Comparison of ENCODE assay signal across 1 cellular context in genomic region chr19:38362076-38362945, GRCh38.
TF ChIP-seq lines count a peak whose summit lies in the region.

No MANE protein-coding gene starts in this region.

TF ChIP-seq in K562, 482 proteins besides CTCF, POLR2A, EP300 and RAD21 (continued from another document and continues in another):
- TF ChIP-seq ZMIZ1 (IDR thresholded peaks at IDR 0.05; ENCODE audit: low read depth in 2 of 2, low read length in 2 of 2) (0 out of 4 replicates have a peak, but pooled peaks of 1 of the 2 experiments have one; percentile 11), ZNF655 (CRISPR knock-in tag; IDR thresholded peaks at IDR 0.05) (no peak), MYBL2 (IDR thresholded peaks at IDR 0.05; ENCODE audit: low read depth) (no peak), MYBL2 (CRISPR knock-in tag; IDR thresholded peaks at IDR 0.05; ENCODE audit: borderline replicate concordance) (no peak), ZBTB1 (CRISPR knock-in tag; IDR thresholded peaks at IDR 0.05; ENCODE audit: borderline replicate concordance, low read depth) (no peak), ARID2 (IDR thresholded peaks at IDR 0.05) (no peak), HDAC3 (IDR thresholded peaks at IDR 0.05; ENCODE audit: borderline replicate concordance, partially characterized antibody) (no peak), CTBP1 (IDR thresholded peaks at IDR 0.05; ENCODE audit: borderline replicate concordance) (peak; percentile 31; the same call in 1 of the 2 replicates), BRF1 (IDR thresholded peaks at IDR 0.05; ENCODE audit: borderline replicate concordance, extremely low read depth, insufficient read length) (no peak), HNRNPL (IDR thresholded peaks at IDR 0.05; ENCODE audit: low read depth, low read length) (no peak), EP400 (IDR thresholded peaks at IDR 0.05) (peak; percentile 1; the same call in 1 of the 2 replicates), ETS1 (conservative IDR thresholded peaks at IDR 0.05; ENCODE audit: control insufficient read depth, low read depth, low read length) (peak; percentile 25; the same call in 1 of the 2 replicates), NR2C2 (CRISPR knock-in tag; IDR thresholded peaks at IDR 0.05) (no peak), NR2C2 (tag; IDR thresholded peaks at IDR 0.05) (no peak), KDM5B (IDR thresholded peaks at IDR 0.05; ENCODE audit: insufficient replicate concordance, low read depth, low read length) (peak; percentile 31), ZBTB8A (IDR thresholded peaks at IDR 0.05; ENCODE audit: partially characterized antibody) (no peak), SLC30A9 (CRISPR knock-in tag; IDR thresholded peaks at IDR 0.05) (no peak), IRF2 (CRISPR knock-in tag; IDR thresholded peaks at IDR 0.05) (no peak), SMAD4 (CRISPR knock-in tag; conservative IDR thresholded peaks at IDR 0.05) (no peak), ARID3A (IDR thresholded peaks at IDR 0.05; ENCODE audit: borderline replicate concordance, low read depth, low read length) (no peak), HES1 (IDR thresholded peaks at IDR 0.05; ENCODE audit: low read depth) (no peak)
- TF ChIP-seq, protein P1, sequence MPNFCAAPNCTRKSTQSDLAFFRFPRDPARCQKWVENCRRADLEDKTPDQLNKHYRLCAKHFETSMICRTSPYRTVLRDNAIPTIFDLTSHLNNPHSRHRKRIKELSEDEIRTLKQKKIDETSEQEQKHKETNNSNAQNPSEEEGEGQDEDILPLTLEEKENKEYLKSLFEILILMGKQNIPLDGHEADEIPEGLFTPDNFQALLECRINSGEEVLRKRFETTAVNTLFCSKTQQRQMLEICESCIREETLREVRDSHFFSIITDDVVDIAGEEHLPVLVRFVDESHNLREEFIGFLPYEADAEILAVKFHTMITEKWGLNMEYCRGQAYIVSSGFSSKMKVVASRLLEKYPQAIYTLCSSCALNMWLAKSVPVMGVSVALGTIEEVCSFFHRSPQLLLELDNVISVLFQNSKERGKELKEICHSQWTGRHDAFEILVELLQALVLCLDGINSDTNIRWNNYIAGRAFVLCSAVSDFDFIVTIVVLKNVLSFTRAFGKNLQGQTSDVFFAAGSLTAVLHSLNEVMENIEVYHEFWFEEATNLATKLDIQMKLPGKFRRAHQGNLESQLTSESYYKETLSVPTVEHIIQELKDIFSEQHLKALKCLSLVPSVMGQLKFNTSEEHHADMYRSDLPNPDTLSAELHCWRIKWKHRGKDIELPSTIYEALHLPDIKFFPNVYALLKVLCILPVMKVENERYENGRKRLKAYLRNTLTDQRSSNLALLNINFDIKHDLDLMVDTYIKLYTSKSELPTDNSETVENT (CRISPR knock-in tag; IDR thresholded peaks at IDR 0.05): no peak
- TF ChIP-seq, protein P2, sequence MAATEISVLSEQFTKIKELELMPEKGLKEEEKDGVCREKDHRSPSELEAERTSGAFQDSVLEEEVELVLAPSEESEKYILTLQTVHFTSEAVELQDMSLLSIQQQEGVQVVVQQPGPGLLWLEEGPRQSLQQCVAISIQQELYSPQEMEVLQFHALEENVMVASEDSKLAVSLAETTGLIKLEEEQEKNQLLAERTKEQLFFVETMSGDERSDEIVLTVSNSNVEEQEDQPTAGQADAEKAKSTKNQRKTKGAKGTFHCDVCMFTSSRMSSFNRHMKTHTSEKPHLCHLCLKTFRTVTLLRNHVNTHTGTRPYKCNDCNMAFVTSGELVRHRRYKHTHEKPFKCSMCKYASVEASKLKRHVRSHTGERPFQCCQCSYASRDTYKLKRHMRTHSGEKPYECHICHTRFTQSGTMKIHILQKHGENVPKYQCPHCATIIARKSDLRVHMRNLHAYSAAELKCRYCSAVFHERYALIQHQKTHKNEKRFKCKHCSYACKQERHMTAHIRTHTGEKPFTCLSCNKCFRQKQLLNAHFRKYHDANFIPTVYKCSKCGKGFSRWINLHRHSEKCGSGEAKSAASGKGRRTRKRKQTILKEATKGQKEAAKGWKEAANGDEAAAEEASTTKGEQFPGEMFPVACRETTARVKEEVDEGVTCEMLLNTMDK (IDR thresholded peaks at IDR 0.05; ENCODE audit: borderline replicate concordance, insufficient read depth, low read depth, low read length, poor library complexity, severe bottlenecking): peak; percentile 20
- TF ChIP-seq, protein P3, sequence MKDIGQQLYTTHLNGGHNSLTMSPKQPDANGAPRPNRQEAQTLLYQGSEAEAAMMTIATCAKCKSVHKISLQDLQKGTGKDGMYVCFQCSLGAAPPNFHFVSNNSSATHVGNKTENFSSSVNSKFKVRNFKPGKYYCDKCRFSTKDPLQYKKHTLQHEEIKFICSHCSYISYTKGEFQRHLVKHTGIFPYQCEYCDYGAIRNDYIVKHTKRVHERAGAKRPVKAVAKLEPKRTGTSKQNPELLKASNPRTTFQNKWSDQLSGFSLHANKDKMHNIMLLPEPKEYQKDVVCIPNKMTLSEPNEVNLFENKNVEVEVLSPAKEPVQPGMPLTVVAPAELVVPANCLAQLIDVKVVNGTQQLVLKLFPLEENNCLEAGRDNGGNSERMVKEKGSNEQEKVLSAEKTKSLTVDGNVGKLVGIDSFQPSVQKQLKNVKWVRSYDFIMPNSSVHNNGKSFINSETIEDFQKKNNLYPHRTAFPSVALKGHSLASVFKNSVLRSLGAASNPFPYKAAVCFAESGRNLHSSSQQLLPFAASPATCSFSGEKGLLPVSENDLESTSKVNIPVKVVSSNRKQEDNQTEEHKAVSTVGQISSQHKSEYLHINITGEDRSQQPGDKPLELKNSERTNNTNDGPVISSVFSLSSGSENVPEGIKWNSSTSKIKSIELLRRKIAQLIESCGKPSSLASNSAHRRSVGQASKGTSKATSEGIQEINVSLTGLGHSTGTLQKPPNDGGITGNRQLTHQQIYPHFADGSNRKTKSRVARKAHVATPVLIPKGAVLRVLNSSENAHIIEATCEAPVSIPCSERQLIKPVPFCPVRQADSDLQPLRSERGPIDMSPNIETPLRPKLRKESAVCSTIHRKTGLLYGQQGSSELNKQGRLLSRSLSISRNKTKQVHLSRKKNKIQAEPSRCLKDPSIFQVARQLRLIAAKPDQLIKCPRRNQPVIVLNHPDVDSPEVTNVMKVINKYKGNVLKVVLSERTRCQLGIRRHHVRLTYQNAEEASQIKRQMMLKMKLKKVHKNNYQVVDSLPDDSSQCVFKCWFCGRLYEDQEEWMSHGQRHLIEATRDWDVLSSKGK (CRISPR knock-in tag; IDR thresholded peaks at IDR 0.05): no peak
- TF ChIP-seq, protein P4, sequence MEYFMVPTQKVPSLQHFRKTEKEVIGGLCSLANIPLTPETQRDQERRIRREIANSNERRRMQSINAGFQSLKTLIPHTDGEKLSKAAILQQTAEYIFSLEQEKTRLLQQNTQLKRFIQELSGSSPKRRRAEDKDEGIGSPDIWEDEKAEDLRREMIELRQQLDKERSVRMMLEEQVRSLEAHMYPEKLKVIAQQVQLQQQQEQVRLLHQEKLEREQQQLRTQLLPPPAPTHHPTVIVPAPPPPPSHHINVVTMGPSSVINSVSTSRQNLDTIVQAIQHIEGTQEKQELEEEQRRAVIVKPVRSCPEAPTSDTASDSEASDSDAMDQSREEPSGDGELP (CRISPR knock-in tag; IDR thresholded peaks at IDR 0.05; ENCODE audit: borderline replicate concordance): peak; percentile 78
- TF ChIP-seq, protein P5, sequence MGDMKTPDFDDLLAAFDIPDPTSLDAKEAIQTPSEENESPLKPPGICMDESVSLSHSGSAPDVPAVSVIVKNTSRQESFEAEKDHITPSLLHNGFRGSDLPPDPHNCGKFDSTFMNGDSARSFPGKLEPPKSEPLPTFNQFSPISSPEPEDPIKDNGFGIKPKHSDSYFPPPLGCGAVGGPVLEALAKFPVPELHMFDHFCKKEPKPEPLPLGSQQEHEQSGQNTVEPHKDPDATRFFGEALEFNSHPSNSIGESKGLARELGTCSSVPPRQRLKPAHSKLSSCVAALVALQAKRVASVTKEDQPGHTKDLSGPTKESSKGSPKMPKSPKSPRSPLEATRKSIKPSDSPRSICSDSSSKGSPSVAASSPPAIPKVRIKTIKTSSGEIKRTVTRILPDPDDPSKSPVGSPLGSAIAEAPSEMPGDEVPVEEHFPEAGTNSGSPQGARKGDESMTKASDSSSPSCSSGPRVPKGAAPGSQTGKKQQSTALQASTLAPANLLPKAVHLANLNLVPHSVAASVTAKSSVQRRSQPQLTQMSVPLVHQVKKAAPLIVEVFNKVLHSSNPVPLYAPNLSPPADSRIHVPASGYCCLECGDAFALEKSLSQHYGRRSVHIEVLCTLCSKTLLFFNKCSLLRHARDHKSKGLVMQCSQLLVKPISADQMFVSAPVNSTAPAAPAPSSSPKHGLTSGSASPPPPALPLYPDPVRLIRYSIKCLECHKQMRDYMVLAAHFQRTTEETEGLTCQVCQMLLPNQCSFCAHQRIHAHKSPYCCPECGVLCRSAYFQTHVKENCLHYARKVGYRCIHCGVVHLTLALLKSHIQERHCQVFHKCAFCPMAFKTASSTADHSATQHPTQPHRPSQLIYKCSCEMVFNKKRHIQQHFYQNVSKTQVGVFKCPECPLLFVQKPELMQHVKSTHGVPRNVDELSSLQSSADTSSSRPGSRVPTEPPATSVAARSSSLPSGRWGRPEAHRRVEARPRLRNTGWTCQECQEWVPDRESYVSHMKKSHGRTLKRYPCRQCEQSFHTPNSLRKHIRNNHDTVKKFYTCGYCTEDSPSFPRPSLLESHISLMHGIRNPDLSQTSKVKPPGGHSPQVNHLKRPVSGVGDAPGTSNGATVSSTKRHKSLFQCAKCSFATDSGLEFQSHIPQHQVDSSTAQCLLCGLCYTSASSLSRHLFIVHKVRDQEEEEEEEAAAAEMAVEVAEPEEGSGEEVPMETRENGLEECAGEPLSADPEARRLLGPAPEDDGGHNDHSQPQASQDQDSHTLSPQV (IDR thresholded peaks at IDR 0.05): no peak
- TF ChIP-seq, protein P6, sequence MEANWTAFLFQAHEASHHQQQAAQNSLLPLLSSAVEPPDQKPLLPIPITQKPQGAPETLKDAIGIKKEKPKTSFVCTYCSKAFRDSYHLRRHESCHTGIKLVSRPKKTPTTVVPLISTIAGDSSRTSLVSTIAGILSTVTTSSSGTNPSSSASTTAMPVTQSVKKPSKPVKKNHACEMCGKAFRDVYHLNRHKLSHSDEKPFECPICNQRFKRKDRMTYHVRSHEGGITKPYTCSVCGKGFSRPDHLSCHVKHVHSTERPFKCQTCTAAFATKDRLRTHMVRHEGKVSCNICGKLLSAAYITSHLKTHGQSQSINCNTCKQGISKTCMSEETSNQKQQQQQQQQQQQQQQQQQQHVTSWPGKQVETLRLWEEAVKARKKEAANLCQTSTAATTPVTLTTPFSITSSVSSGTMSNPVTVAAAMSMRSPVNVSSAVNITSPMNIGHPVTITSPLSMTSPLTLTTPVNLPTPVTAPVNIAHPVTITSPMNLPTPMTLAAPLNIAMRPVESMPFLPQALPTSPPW (CRISPR knock-in tag; IDR thresholded peaks at IDR 0.05): peak; percentile 40
